ENCODE assay signal across 8 cellular contexts in genomic region chr6:27752038-27752885, GRCh38.
A peak's percentile ranks its signal among the peaks of the same experiment; 100 is the strongest.
DNase-seq lines count a peak whose midpoint lies in the region; ATAC-seq and TF ChIP-seq lines count a peak whose summit lies in the region.

No MANE protein-coding gene starts in this region.

- ATAC-seq in HG02571 (IDR thresholded peaks at IDR 0.05; ENCODE audit: unreplicated experiment) (peak; percentile 35), HG03469 (IDR thresholded peaks at IDR 0.05; ENCODE audit: unreplicated experiment) (no peak)

- H3K4me1 Mint-ChIP-seq in progenitor cell of endocrine pancreas (ENCODE audit: low read depth) = peaks cover 12% of the 10 kb centered on the region

- DNase-seq in EL (peak; percentile 84), NCI-H1417 (lab: John Stamatoyannopoulos, UW) (peak; percentile 63 to 90 (median 84)), SKM-1 treated with dmso at 0.1 percent for 144 hours (lab: John Stamatoyannopoulos, UW; ENCODE audit: unreplicated experiment) (peak; percentile 90), anterior cingulate cortex (lab: John Stamatoyannopoulos, UW) (peak in 35 of 58 donors; percentile 6 to 82 (median 26)), right atrium auricular region (ENCODE audit: low spot score) (no peak), progenitor cell of endocrine pancreas (ENCODE audit: low spot score, unreplicated experiment) (peak; percentile 26)

- H3K4me3 ChIP-seq in right atrium auricular region = peak overlapping the region; percentile 65 to 66

- TF ChIP-seq CTCF in right atrium auricular region (IDR thresholded peaks at IDR 0.05) = peak; percentile 77 to 90
- TF ChIP-seq CTCF in progenitor cell of endocrine pancreas (IDR thresholded peaks at IDR 0.05; ENCODE audit: unreplicated experiment) = peak; percentile 74

- no peaks in the 10 kb centered on the region for H3K9me3 ChIP-seq in right atrium auricular region

- H3K9me3 Mint-ChIP-seq in progenitor cell of endocrine pancreas (ENCODE audit: low read depth) = no peaks in the 10 kb centered on the region

- no peaks in the 10 kb centered on the region for H3K36me3 Mint-ChIP-seq in progenitor cell of endocrine pancreas (ENCODE audit: insufficient read depth)

- H3K27ac Mint-ChIP-seq in progenitor cell of endocrine pancreas = peak overlapping the region; percentile 97

- H3K4me1 ChIP-seq in right atrium auricular region = peaks cover 0 to 6% of the 10 kb centered on the region in 2 donors

- H3K27me3 ChIP-seq in right atrium auricular region = peaks cover 0 to 3% of the 10 kb centered on the region in 2 donors

- peak overlapping the region; percentile 98 for H3K4me3 Mint-ChIP-seq in progenitor cell of endocrine pancreas (ENCODE audit: low read depth)

- H3K36me3 ChIP-seq in right atrium auricular region = no peaks in the 10 kb centered on the region

- peak overlapping the region; percentile 64 to 69 for H3K27ac ChIP-seq in right atrium auricular region

- H3K27me3 Mint-ChIP-seq in progenitor cell of endocrine pancreas = peaks cover 13% of the 10 kb centered on the region
